Comparison of ENCODE assay signal across 1 cellular context in the genomic region with DNA sequence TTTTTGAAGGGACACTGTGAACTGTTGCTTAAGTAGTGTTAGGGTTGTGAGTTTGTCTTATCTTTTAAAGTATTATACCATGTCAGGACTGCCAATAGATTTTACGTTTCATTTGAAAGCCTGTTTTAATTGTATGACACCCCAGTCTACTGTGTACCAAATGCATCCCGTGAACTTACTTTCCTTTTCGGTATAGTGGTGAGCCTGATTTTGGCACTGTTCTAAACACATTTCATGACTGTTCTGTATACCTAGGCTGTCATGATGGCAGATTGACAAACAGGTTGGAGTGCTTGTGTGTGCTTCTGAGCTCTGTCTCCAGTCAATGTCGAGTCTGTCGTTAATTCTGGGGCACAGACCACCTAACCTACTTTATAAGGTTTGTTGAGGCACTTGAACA.
TF ChIP-seq lines count a peak whose summit lies in the region.

No MANE protein-coding gene starts in this region.

TF ChIP-seq in GM12878, 131 proteins besides CTCF, POLR2A, EP300 and RAD21:
- TF ChIP-seq FOXM1 (IDR thresholded peaks at IDR 0.05; ENCODE audit: low read depth, low read length) (no peak), SIN3A (IDR thresholded peaks at IDR 0.05; ENCODE audit: low read depth, low read length) (0 out of 2 replicates have a peak, but pooled peaks have one; percentile 3)
